27 cellular contexts compared by ENCODE assay signal in genomic region chr5:37189355-37189754, GRCh38. TPM values are rescaled to one million over a fixed set of nuclear protein-coding genes. Genes with fewer than 3 reads are reported as not detected.
A peak's percentile ranks its signal among the peaks of the same experiment; 100 is the strongest.
DNase-seq lines count a peak whose midpoint lies in the region; ATAC-seq and TF ChIP-seq lines count a peak whose summit lies in the region.
"Had no signal": no experiment of that assay in that cellular context is flagged by ENCODE, and none has a peak within 500 bp of the region (broad histone marks: within the 10 kb centered on the region; RNA-seq: fewer than 3 reads in every experiment).

No MANE protein-coding gene starts in this region.

- no peak overlapping the region for H3K4me3 ChIP-seq in AG10803 (ENCODE audit: low read length)
- no peak overlapping the region for H3K4me3 ChIP-seq in IMR-90 (ENCODE audit: insufficient read depth, low read depth, low read length)
- H3K4me3 ChIP-seq in foreskin fibroblast (ENCODE audit: low read depth in 1 of 2, low read length in 2 of 2): no peak overlapping the region
- no peak overlapping the region for H3K4me3 ChIP-seq in thyroid gland (replicated peaks in 1 of 3)

- no peaks in the 10 kb centered on the region for H3K9me1 ChIP-seq in IMR-90 (ENCODE audit: insufficient read depth, low read length)

- ATAC-seq in IMR-90 (ENCODE audit: low read depth) (peak; percentile 51; the same call in 1 of the 2 replicates), GM21381 (IDR thresholded peaks at IDR 0.05; ENCODE audit: unreplicated experiment) (no peak), left cardiac atrium (no peak)
- ATAC-seq: CD8-positive, alpha-beta T cell had no signal

- H3K4me1 ChIP-seq in IMR-90 (ENCODE audit: control insufficient read depth, insufficient read depth, low read length) (no peaks in the 10 kb centered on the region; the same call in 1 of the 2 replicates), thyroid gland (no peaks in the 10 kb centered on the region)
- H3K4me1 ChIP-seq: Caco-2 had no signal

- no peak overlapping the region for H3K27ac ChIP-seq in IMR-90 (ENCODE audit: insufficient read depth, low read length)
- H3K27ac ChIP-seq in thyroid gland: no peak overlapping the region
- H3K27ac ChIP-seq: KMS-11 had no signal

- BruUV-seq in IMR-90 (replicated peaks; lab: Mats Ljungman, UMichigan): no TSS peak

- H4K91ac ChIP-seq in IMR-90 (ENCODE audit: insufficient read depth, low read depth, low read length): no peak overlapping the region

- no peak overlapping the region for H4K5ac ChIP-seq in IMR-90 (ENCODE audit: low read depth, low read length)

- H2AK9ac ChIP-seq in IMR-90 (replicated peaks; ENCODE audit: low read depth, low read length, poor library complexity): no peak overlapping the region

- no peak overlapping the region for H3K18ac ChIP-seq in IMR-90 (ENCODE audit: low read depth, low read length)

- no peak overlapping the region for H3K4ac ChIP-seq in IMR-90 (ENCODE audit: low read depth, low read length)

- no peak overlapping the region for H3K14ac ChIP-seq in IMR-90 (replicated peaks; ENCODE audit: low read depth, low read length)

- H3K4me2 ChIP-seq in IMR-90 (ENCODE audit: low read depth, low read length): no peak overlapping the region
- H3K4me2 ChIP-seq: KMS-11 had no signal

- H3K36me3 ChIP-seq in IMR-90 (ENCODE audit: control insufficient read depth, insufficient read depth, low read length) (peaks cover 12% of the 10 kb centered on the region), thyroid gland (peaks cover 20 to 43% of the 10 kb centered on the region in 2 donors)

- H3K27me3 ChIP-seq in IMR-90 (ENCODE audit: control insufficient read depth, insufficient read depth, low read length) (no peaks in the 10 kb centered on the region), thyroid gland (no peaks in the 10 kb centered on the region)

- intact Hi-C loops in IMR-90 (cut with micrococcal nuclease) (no loop called here), left cardiac atrium (cut with DNase I) (no loop called here), thyroid gland (cut with DNase I) (no loop called here)

- in situ Hi-C loops in IMR-90 (cut with MboI; ENCODE audit: low sequenced_read_pairs): no loop called here

- H4K20me1 ChIP-seq in IMR-90 (ENCODE audit: insufficient read depth, low read length): no peaks in the 10 kb centered on the region

- no peak overlapping the region for H2BK120ac ChIP-seq in IMR-90 (ENCODE audit: low read depth, low read length)

- POLR2A ChIA-PET in IMR-90 (lab: Charles Lee; ENCODE audit: unreplicated experiment): no interaction called here

- no peak overlapping the region for H3K9ac ChIP-seq in IMR-90 (ENCODE audit: low read depth, low read length)
- H3K9ac ChIP-seq: KMS-11 had no signal

- dilution Hi-C loops in IMR-90 (cut with HindIII; ENCODE audit: low sequenced_read_pairs, unreplicated experiment): no loop called here

- no peak overlapping the region for H4K8ac ChIP-seq in IMR-90 (ENCODE audit: low read depth in 2 of 2, low read length in 2 of 2)

- H2BK20ac ChIP-seq in IMR-90 (ENCODE audit: low read depth, low read length): no peak overlapping the region

- peak; percentile 46 for DNase-seq in AG10803 (ENCODE audit: low read depth)
- DNase-seq in IMR-90: peak; percentile 33
- DNase-seq in fibroblast of gingiva (ENCODE audit: low read depth): peak; percentile 35
- DNase-seq in foreskin fibroblast: peak; percentile 15 to 40
- DNase-seq in NCI-H2107 (lab: John Stamatoyannopoulos, UW): no peak
- DNase-seq in left cardiac atrium: no peak
- no peak for DNase-seq in thyroid gland
- DNase-seq: 8988T; ACHN; AML-193; C1 segment of cervical spinal cord; Caco-2; CD8-positive, alpha-beta T cell; GF-D8; H9; MM.1S; NCI-H1417; NCI-H1694; NCI-H2081; NCI-H2171; NCI-H226; NCI-H510A; NCI-H69; RPMI8226; SHP77 had no signal

- no peak for TF ChIP-seq RAD21 in IMR-90 (IDR thresholded peaks at IDR 0.05; ENCODE audit: low read length)

- H2BK5ac ChIP-seq in IMR-90 (ENCODE audit: low read depth, low read length, poor library complexity, severe bottlenecking): no peak overlapping the region

- no CpG with 5 or more reads among the region's 4 CpGs for WGBS in IMR-90 (ENCODE audit: extremely low coverage in 2 of 2, insufficient read length in 1 of 2), 2 experiments
- WGBS in thyroid gland, 2 donors: 96 to 98% methylated on average over 4 of the region's 4 CpGs

- no peak overlapping the region for H2BK15ac ChIP-seq in IMR-90 (ENCODE audit: low read depth, low read length)

- no peaks in the 10 kb centered on the region for H3K79me1 ChIP-seq in IMR-90 (ENCODE audit: low read depth in 1 of 2, low read length in 2 of 2)

- H3K23ac ChIP-seq in IMR-90 (ENCODE audit: low read depth, low read length): no peak overlapping the region

- TF ChIP-seq CTCF in AG10803 (conservative IDR thresholded peaks at IDR 0.05; ENCODE audit: low read length) (no peak), IMR-90 (conservative IDR thresholded peaks at IDR 0.05; ENCODE audit: low read depth, low read length) (no peak), foreskin fibroblast (IDR thresholded peaks at IDR 0.05; ENCODE audit: low read depth, low read length) (no peak), thyroid gland (IDR thresholded peaks at IDR 0.05) (no peak)

- no peak overlapping the region for H3K56ac ChIP-seq in IMR-90 (ENCODE audit: extremely low read depth, insufficient read depth, low read length)

- TF ChIP-seq POLR2A in IMR-90 (IDR thresholded peaks at IDR 0.05; ENCODE audit: low read depth, low read length) (no peak), thyroid gland (IDR thresholded peaks at IDR 0.05) (no peak)

- CTCF ChIA-PET in IMR-90 (lab: Yijun Ruan, JAX): no interaction called here

- no peak overlapping the region for H2AK5ac ChIP-seq in IMR-90 (ENCODE audit: low read depth, low read length)

- H2AFZ ChIP-seq in IMR-90 (replicated peaks; ENCODE audit: low read length, poor library complexity): no peak overlapping the region

- H3K9me3 ChIP-seq in IMR-90 (ENCODE audit: control insufficient read depth, insufficient read depth, low read length): no peaks in the 10 kb centered on the region
- no peaks in the 10 kb centered on the region for H3K9me3 ChIP-seq in thyroid gland
- H3K9me3 ChIP-seq: Caco-2 had no signal

TF ChIP-seq in IMR-90, 13 proteins besides CTCF, POLR2A, EP300 and RAD21:
- TF ChIP-seq NFE2L2 (IDR thresholded peaks at IDR 0.05; ENCODE audit: low read depth, low read length): no peak
- no peak for TF ChIP-seq CHD1 (IDR thresholded peaks at IDR 0.05; ENCODE audit: low read depth, low read length)
- no peak for TF ChIP-seq USF2 (IDR thresholded peaks at IDR 0.05; ENCODE audit: low read depth, low read length)
- TF ChIP-seq BHLHE40 (IDR thresholded peaks at IDR 0.05; ENCODE audit: low read depth, low read length): no peak
- TF ChIP-seq MAFK (IDR thresholded peaks at IDR 0.05; ENCODE audit: low read depth, low read length): no peak

RNA-seq across cellular contexts. Expression of gene CPLANE1, which starts 59.8 kb away (rescaled TPM):
- total RNA-seq in IMR-90 (2012; rRNA removed) (17.9 and 19.7 TPM in 2 replicates), left cardiac atrium (1 to 10 TPM; 7.9 to 9.0 TPM), thyroid gland (10 to 100 TPM; 53.9 to 81.7 (median 62.9) TPM)
- 3.5 and 4.4 TPM in 2 replicates for polyA plus RNA-seq in IMR-90 (2012; rRNA removed)
- polyA plus RNA-seq in IMR-90 (2012; cell fraction: cytosol; rRNA removed): 0.68 and 0.71 TPM in 2 replicates
- polyA plus RNA-seq in IMR-90 (2012; cell fraction: nucleus; rRNA removed; ENCODE audit: low replicate concordance): 1.4 and 12.0 TPM in 2 replicates

Comparison
In these comparisons a context has a peak if more than half of its experiments do, and no peak if none do; other contexts are left out.
1. DNase-seq: peak in AG10803 (single experiment), IMR-90 (single experiment), fibroblast of gingiva (single experiment) and foreskin fibroblast (2 of 2); none in NCI-H2107 (single experiment), left cardiac atrium (single experiment) and thyroid gland (0 of 2).